Comparison of ENCODE assay signal across 12 cellular contexts in genomic region chr9:93958121-93958874, GRCh38. TPM values are rescaled to one million over a fixed set of nuclear protein-coding genes. Genes with fewer than 3 reads are reported as not detected.
A peak's percentile ranks its signal among the peaks of the same experiment; 100 is the strongest.
DNase-seq lines count a peak whose midpoint lies in the region; ATAC-seq, FAIRE-seq and TF ChIP-seq lines count a peak whose summit lies in the region.
"Had no signal": no experiment of that assay in that cellular context is flagged by ENCODE, and none has a peak within 500 bp of the region (broad histone marks: within the 10 kb centered on the region; RNA-seq: fewer than 3 reads in every experiment).

No MANE protein-coding gene starts in this region.

- peaks cover 15% of the 10 kb centered on the region for H4K20me1 ChIP-seq in astrocyte (ENCODE audit: insufficient read depth, low read length)

- POLR2A ChIA-PET in naive thymus-derived CD4-positive, alpha-beta T cell (lab: Charles Lee), result no interaction called here

- H3K4me1 ChIP-seq in ACC112 (ENCODE audit: control insufficient read depth, insufficient read depth, low read length, unreplicated experiment) (peaks cover 19% of the 10 kb centered on the region), astrocyte (ENCODE audit: insufficient read depth, low read length) (peaks cover 7% of the 10 kb centered on the region)
- peaks cover 9 to 36% of the 10 kb centered on the region in 2 donors for H3K4me1 ChIP-seq in naive thymus-derived CD4-positive, alpha-beta T cell (ENCODE audit: control insufficient read depth in 2 of 2, insufficient read depth in 2 of 2, low read length in 2 of 2)

- H3K4me3 Mint-ChIP-seq in astrocyte (ENCODE audit: unreplicated experiment), result peak overlapping the region; percentile 60
- peak overlapping the region; percentile 39 to 78 (median 70) for H3K4me3 Mint-ChIP-seq in naive thymus-derived CD4-positive, alpha-beta T cell

- H3K27me3 ChIP-seq in ACC112 (ENCODE audit: insufficient read depth, low read length) (peaks cover 33% of the 10 kb centered on the region), H7 (ENCODE audit: control insufficient read depth, insufficient read depth, low read length) (peaks cover 89% of the 10 kb centered on the region), astrocyte (ENCODE audit: insufficient read depth, low read length) (peaks cover 81% of the 10 kb centered on the region)
- peaks cover 0 to 55% of the 10 kb centered on the region in 2 donors for H3K27me3 ChIP-seq in naive thymus-derived CD4-positive, alpha-beta T cell (ENCODE audit: control insufficient read depth in 2 of 2, insufficient read depth in 2 of 2, low read length in 2 of 2)

- H3K36me3 Mint-ChIP-seq in astrocyte (ENCODE audit: low read depth, unreplicated experiment), result peaks cover 2% of the 10 kb centered on the region
- peaks cover 0 to 10% (median 4%) of the 10 kb centered on the region in 5 donors for H3K36me3 Mint-ChIP-seq in naive thymus-derived CD4-positive, alpha-beta T cell

- H3K27me3 Mint-ChIP-seq in astrocyte (ENCODE audit: low read depth, unreplicated experiment), result peaks cover 68% of the 10 kb centered on the region
- H3K27me3 Mint-ChIP-seq in naive thymus-derived CD4-positive, alpha-beta T cell, result peaks cover 69 to 77% (median 76%) of the 10 kb centered on the region in 5 donors

- CTCF ChIA-PET in naive thymus-derived CD4-positive, alpha-beta T cell (lab: Charles Lee), result no interaction called here

- peak overlapping the region; percentile 60 for H3K4me2 ChIP-seq in astrocyte (ENCODE audit: low read length)

- no peak for ATAC-seq in naive thymus-derived CD4-positive, alpha-beta T cell
- ATAC-seq in HG03175 (IDR thresholded peaks at IDR 0.05; ENCODE audit: unreplicated experiment), result no peak
- ATAC-seq: gastroesophageal sphincter had no signal

- no peak overlapping the region for H3K27ac ChIP-seq in ACC112 (ENCODE audit: low read depth, low read length)
- H3K27ac ChIP-seq in astrocyte (ENCODE audit: low read depth, low read length), result no peak overlapping the region
- no peak overlapping the region for H3K27ac ChIP-seq in naive thymus-derived CD4-positive, alpha-beta T cell (ENCODE audit: low read depth, low read length)
- no peak overlapping the region for H3K27ac ChIP-seq in substantia nigra (ENCODE audit: low read depth, low read length, poor library complexity, severe bottlenecking)
- H3K27ac ChIP-seq: adrenal gland, gastroesophageal sphincter had no signal

- H2AFZ ChIP-seq in ACC112 (ENCODE audit: low read length, unreplicated experiment), result peak overlapping the region; percentile 14
- H2AFZ ChIP-seq in astrocyte (ENCODE audit: low read depth, low read length), result peak overlapping the region; percentile 26

- H3K9me3 ChIP-seq in astrocyte (ENCODE audit: insufficient read depth, low read depth, low read length), result no peaks in the 10 kb centered on the region
- no peaks in the 10 kb centered on the region for H3K9me3 ChIP-seq in naive thymus-derived CD4-positive, alpha-beta T cell (ENCODE audit: control insufficient read depth in 2 of 3, low read length in 3 of 3)
- H3K9me3 ChIP-seq: adrenal gland, gastroesophageal sphincter had no signal

- H3K9ac ChIP-seq in astrocyte (ENCODE audit: low read length), result no peak overlapping the region

- no peak overlapping the region for H3K27ac Mint-ChIP-seq in astrocyte (ENCODE audit: unreplicated experiment)
- H3K27ac Mint-ChIP-seq in naive thymus-derived CD4-positive, alpha-beta T cell, result peak overlapping the region in 1 of 9 donors; percentile 65

- no peak for FAIRE-seq in astrocyte (lab: Jason Lieb, UNC)

- no peak for TF ChIP-seq CTCF in astrocyte (IDR thresholded peaks at IDR 0.05; ENCODE audit: insufficient read depth, low read depth, low read length)

- H3K4me3 ChIP-seq in ACC112 (ENCODE audit: low read depth, low read length) (peak overlapping the region; percentile 53), H7 (ENCODE audit: insufficient read depth, low read depth, low read length) (peak overlapping the region; percentile 28), astrocyte (ENCODE audit: insufficient read depth, low read depth, low read length) (no peak overlapping the region)
- no peak overlapping the region for H3K4me3 ChIP-seq in naive thymus-derived CD4-positive, alpha-beta T cell (ENCODE audit: low read length)

- peaks cover 12% of the 10 kb centered on the region for H3K9me3 Mint-ChIP-seq in astrocyte (ENCODE audit: unreplicated experiment)
- H3K9me3 Mint-ChIP-seq in naive thymus-derived CD4-positive, alpha-beta T cell, result peaks cover 0 to 2% (median 0%) of the 10 kb centered on the region in 11 donors

- intact Hi-C loops in naive thymus-derived CD4-positive, alpha-beta T cell (cut with micrococcal nuclease), result no loop called here

- no peaks in the 10 kb centered on the region for H3K36me3 ChIP-seq in ACC112 (ENCODE audit: insufficient read depth, low read length)
- no peaks in the 10 kb centered on the region for H3K36me3 ChIP-seq in H7 (replicated peaks; ENCODE audit: control insufficient read depth, insufficient read depth, low read length)
- H3K36me3 ChIP-seq in astrocyte (ENCODE audit: insufficient read depth, low read length), result no peaks in the 10 kb centered on the region
- no peaks in the 10 kb centered on the region for H3K36me3 ChIP-seq in naive thymus-derived CD4-positive, alpha-beta T cell (ENCODE audit: control insufficient read depth in 2 of 3, insufficient read depth in 3 of 3, low read length in 3 of 3)
- H3K36me3 ChIP-seq: adrenal gland, gastroesophageal sphincter had no signal

- H3K79me2 ChIP-seq in ACC112 (ENCODE audit: control insufficient read depth, insufficient read depth, low read length, unreplicated experiment) (no peaks in the 10 kb centered on the region), astrocyte (ENCODE audit: insufficient read depth, low read length) (no peaks in the 10 kb centered on the region)

- peaks cover 6% of the 10 kb centered on the region for H3K4me1 Mint-ChIP-seq in astrocyte (ENCODE audit: low read depth, unreplicated experiment)
- peaks cover 39 to 65% (median 47%) of the 10 kb centered on the region in 7 donors for H3K4me1 Mint-ChIP-seq in naive thymus-derived CD4-positive, alpha-beta T cell

- DNase-seq in H7 (peak; percentile 88), astrocyte (ENCODE audit: low read depth) (no peak), NCI-H146 (lab: John Stamatoyannopoulos, UW) (no peak), substantia nigra (lab: John Stamatoyannopoulos, UW) (no peak), NCI-H187 treated with DMSO at 0.1 percent for 48 hours (lab: John Stamatoyannopoulos, UW) (no peak)
- DNase-seq in naive thymus-derived CD4-positive, alpha-beta T cell, result peak in 1 of 9 donors; percentile 60
- DNase-seq: NCI-H1694, SW 1271 had no signal

RNA-seq across cellular contexts. Expression of gene BARX1, which starts 3.1 kb away (rescaled TPM):
- total RNA-seq in H7 (2014; rRNA removed; shearing (Covaris generic)), result 79.7 and 80.4 TPM in 2 replicates
- total RNA-seq in astrocyte, result 0.62 and 0.73 TPM in 2 replicates
- total RNA-seq in naive thymus-derived CD4-positive, alpha-beta T cell, result under 1 TPM in 2 of 5 experiments, not detected in 3; 0.19 to 0.56 TPM
- not detected for polyA plus RNA-seq in naive thymus-derived CD4-positive, alpha-beta T cell
- total RNA-seq: adrenal gland had no signal

Comparison
In these comparisons a context has a peak if more than half of its experiments do, and no peak if none do; other contexts are left out.
1. H3K4me3 ChIP-seq: peak in ACC112 (single experiment) and H7 (single experiment); none in astrocyte (single experiment) and naive thymus-derived CD4-positive, alpha-beta T cell (single experiment).
2. RNA of gene BARX1, which starts 3.1 kb away (total RNA-seq): 79.7 to 80.4 TPM in H7; 0.62 to 0.73 TPM in astrocyte and 0.19 to 0.56 TPM in naive thymus-derived CD4-positive, alpha-beta T cell; every median in the first group is over 10 times any median in the second.